Comparison of ENCODE assay signal across 1 cellular context in genomic region chr10:63622097-63622496, GRCh38.
TF ChIP-seq lines count a peak whose summit lies in the region.

No MANE protein-coding gene starts in this region.

TF ChIP-seq in IMR-90, 13 proteins besides CTCF, POLR2A, EP300 and RAD21 (continued from another document):
- TF ChIP-seq ELK1 (IDR thresholded peaks at IDR 0.05; ENCODE audit: borderline replicate concordance, low read depth, low read length) = no peak
- no peak for TF ChIP-seq USF2 (IDR thresholded peaks at IDR 0.05; ENCODE audit: low read depth, low read length)
- no peak for TF ChIP-seq CEBPB (IDR thresholded peaks at IDR 0.05; ENCODE audit: low read depth, low read length)
- no peak for TF ChIP-seq BHLHE40 (IDR thresholded peaks at IDR 0.05; ENCODE audit: low read depth, low read length)
- TF ChIP-seq RFX5 (IDR thresholded peaks at IDR 0.05; ENCODE audit: low read depth, low read length) = no peak
